Comparison of ENCODE assay signal across 8 cellular contexts in the genomic region with DNA sequence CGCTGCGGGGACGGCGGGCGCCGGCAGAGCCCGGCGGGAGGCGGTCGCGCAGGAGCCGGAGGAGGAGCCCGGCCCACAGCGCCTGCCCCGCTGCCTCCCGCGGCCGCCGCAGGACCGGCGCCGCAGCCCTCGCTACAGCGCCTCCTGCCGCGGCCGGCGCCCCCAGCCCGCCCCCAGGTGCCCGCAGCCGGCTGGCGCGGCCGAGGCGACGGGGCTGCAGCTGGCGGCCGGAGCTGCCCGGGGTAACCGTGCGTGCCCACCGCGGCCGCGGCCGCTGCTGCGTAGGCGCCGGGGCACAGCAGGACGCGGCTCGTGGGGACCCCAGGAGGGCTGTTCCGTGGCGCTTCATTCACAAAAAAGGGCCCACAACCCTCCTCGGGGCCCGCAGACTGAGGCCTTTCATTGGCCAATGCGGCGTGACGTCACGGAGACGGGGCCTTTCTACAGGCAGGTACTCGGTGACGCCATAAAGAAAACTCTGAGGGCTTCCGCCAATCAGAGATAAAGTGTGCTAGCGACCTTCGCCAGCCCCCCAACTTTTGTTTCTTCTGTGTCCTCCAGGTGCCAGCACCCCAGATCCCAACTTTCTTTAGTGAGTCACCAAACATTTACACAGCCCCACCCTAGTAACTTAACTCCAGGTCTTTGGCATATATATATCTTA.
DNase-seq lines count a peak whose midpoint lies in the region; ATAC-seq and TF ChIP-seq lines count a peak whose summit lies in the region.

A gene (minus strand): TSS at position 353 of the 664 bp plus-strand sequence. CDS start 465 bp downstream, outside the sequence.

- peaks cover 6% of the 10 kb centered on the region for H3K4me1 ChIP-seq in NT2/D1 (ENCODE audit: insufficient read depth, insufficient read length)

- TF ChIP-seq POLR2A in erythroblast (IDR thresholded peaks at IDR 0.05; ENCODE audit: low read length): no peak

- peaks cover 12% of the 10 kb centered on the region for H3K4me1 Mint-ChIP-seq in activated T-cell treated with anti-CD3 and anti-CD28 coated beads, Interleukin-2, amount 50 U/mL, for 24 hours (ENCODE audit: low read depth)

- no peak within 1 kb of the TSS for H3K27ac Mint-ChIP-seq in activated T-cell treated with anti-CD3 and anti-CD28 coated beads, Interleukin-2, amount 50 U/mL, for 24 hours

- peak within 1 kb of the TSS; percentile 66 for H3K4me3 ChIP-seq in NT2/D1 (ENCODE audit: insufficient read length, low read depth)

- DNase-seq in ELF-1 (ENCODE audit: low read depth, low spot score) (peak; percentile 93), HK-2 (ENCODE audit: unreplicated experiment) (peak; percentile 92), NT2/D1 (ENCODE audit: low read depth, low spot score) (peak; percentile 90), erythroblast (lab: John Stamatoyannopoulos, UW) (peak; percentile 88 to 90), middle frontal gyrus (ENCODE audit: extremely low spot score, low spot score) (peak; percentile 75)
- peak; percentile 82 for DNase-seq in activated T-cell treated with anti-CD3 and anti-CD28 coated beads, Interleukin-2, amount 50 U/mL, for 24 hours
- peak; percentile 21 for DNase-seq in stimulated activated CD8-positive, alpha-beta memory T cell treated with anti-CD3 and anti-CD28 coated beads, Interleukin-15, amount 100 ng/mL, for 24 hours (ENCODE audit: low read depth)

- no peaks in the 10 kb centered on the region for H3K9me3 Mint-ChIP-seq in activated T-cell treated with anti-CD3 and anti-CD28 coated beads, Interleukin-2, amount 50 U/mL, for 24 hours

- no peaks in the 10 kb centered on the region for H3K36me3 Mint-ChIP-seq in activated T-cell treated with anti-CD3 and anti-CD28 coated beads, Interleukin-2, amount 50 U/mL, for 24 hours (ENCODE audit: low read depth)

- H3K4me3 Mint-ChIP-seq in activated T-cell treated with anti-CD3 and anti-CD28 coated beads, Interleukin-2, amount 50 U/mL, for 24 hours: peak within 1 kb of the TSS; percentile 68

- H3K9me3 ChIP-seq in NT2/D1 (ENCODE audit: insufficient read depth, low read length): no peaks in the 10 kb centered on the region

- no peaks in the 10 kb centered on the region for H3K36me3 ChIP-seq in NT2/D1 (ENCODE audit: insufficient read depth, insufficient read length, low read length)

- peak within 1 kb of the TSS; percentile 83 for H3K9ac ChIP-seq in NT2/D1 (ENCODE audit: insufficient read length, low read depth)

- ATAC-seq in HG02763 (IDR thresholded peaks at IDR 0.05; ENCODE audit: unreplicated experiment): no peak

- H3K27me3 ChIP-seq in NT2/D1 (ENCODE audit: insufficient read depth, insufficient read length): peaks cover 25% of the 10 kb centered on the region

- peaks cover 69% of the 10 kb centered on the region for H3K27me3 Mint-ChIP-seq in activated T-cell treated with anti-CD3 and anti-CD28 coated beads, Interleukin-2, amount 50 U/mL, for 24 hours

Comparison
In these comparisons a context has a peak if more than half of its experiments do, and no peak if none do; other contexts are left out.
1. DNase-seq: peak in every context shown above with its lines; median percentile 93 in ELF-1; 92 in HK-2; 90 in NT2/D1; 89 in erythroblast; 82 in activated T-cell treated with anti-CD3 and anti-CD28 coated beads, Interleukin-2, amount 50 U/mL, for 24 hours; 75 in middle frontal gyrus; 21 in stimulated activated CD8-positive, alpha-beta memory T cell treated with anti-CD3 and anti-CD28 coated beads, Interleukin-15, amount 100 ng/mL, for 24 hours.